In the genomic region with DNA sequence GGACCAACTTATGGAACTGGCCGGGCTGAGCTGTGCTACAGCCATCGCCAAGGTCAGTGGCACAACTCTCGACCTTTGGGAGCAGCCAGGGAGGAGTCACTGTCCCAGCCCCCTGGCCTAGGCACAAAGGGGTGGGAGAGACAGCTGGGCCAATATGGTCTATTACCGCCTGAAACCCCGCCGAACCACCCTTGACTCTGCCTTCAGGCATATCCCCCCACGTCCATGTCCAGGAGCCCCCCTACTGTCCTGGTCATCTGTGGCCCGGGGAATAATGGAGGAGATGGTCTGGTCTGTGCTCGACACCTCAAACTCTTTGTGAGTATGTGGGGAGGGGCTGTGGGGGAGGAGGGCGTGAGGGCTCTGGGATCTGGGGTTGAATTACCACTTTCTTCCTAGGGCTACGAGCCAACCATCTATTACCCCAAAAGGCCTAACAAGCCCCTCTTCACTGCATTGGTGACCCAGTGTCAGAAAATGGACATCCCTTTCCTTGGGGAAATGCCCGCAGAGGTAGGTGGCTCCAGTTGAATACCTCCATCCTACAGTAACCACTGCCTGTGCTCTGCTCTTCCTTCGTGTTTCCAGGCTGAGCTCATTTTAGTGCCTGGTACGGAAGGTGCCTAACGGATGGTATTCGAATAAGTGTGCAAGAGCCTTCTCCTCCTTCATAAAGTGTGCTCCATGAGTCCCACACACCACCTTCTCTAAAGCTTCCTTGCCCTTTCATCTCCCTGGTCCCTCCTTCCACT, we compare ENCODE assay signal across 1 cellular context.
TF ChIP-seq lines count a peak whose summit lies in the region.

No MANE protein-coding gene starts in this region.

TF ChIP-seq in H1, 55 proteins besides CTCF, POLR2A, EP300 and RAD21:
- TF ChIP-seq, protein P1, sequence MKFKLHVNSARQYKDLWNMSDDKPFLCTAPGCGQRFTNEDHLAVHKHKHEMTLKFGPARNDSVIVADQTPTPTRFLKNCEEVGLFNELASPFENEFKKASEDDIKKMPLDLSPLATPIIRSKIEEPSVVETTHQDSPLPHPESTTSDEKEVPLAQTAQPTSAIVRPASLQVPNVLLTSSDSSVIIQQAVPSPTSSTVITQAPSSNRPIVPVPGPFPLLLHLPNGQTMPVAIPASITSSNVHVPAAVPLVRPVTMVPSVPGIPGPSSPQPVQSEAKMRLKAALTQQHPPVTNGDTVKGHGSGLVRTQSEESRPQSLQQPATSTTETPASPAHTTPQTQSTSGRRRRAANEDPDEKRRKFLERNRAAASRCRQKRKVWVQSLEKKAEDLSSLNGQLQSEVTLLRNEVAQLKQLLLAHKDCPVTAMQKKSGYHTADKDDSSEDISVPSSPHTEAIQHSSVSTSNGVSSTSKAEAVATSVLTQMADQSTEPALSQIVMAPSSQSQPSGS (IDR thresholded peaks at IDR 0.05; ENCODE audit: low read length) = no peak
- TF ChIP-seq POLR2AphosphoS5 (IDR thresholded peaks at IDR 0.05; ENCODE audit: low read depth, low read length) = peak; percentile 62
- TF ChIP-seq TCF12 (IDR thresholded peaks at IDR 0.05; ENCODE audit: low read depth, low read length) = no peak
- TF ChIP-seq MAX (IDR thresholded peaks at IDR 0.05) = no peak
- no peak for TF ChIP-seq CHD2 (IDR thresholded peaks at IDR 0.05; ENCODE audit: low read length)
- TF ChIP-seq CHD1 (IDR thresholded peaks at IDR 0.05; ENCODE audit: low read depth, low read length) = no peak
- no peak for TF ChIP-seq CBX5 (IDR thresholded peaks at IDR 0.05; ENCODE audit: low read depth, low read length)
- TF ChIP-seq KDM1A (IDR thresholded peaks at IDR 0.05; ENCODE audit: borderline replicate concordance, low read length) = 0 out of 2 replicates have a peak, but pooled peaks have one; percentile 14
- peak; percentile 4 for TF ChIP-seq KDM4A (IDR thresholded peaks at IDR 0.05; ENCODE audit: low read depth, low read length, severe bottlenecking)
- TF ChIP-seq TAF1 (IDR thresholded peaks at IDR 0.05; ENCODE audit: low read depth, low read length) = no peak
